ENCODE assay signal across 8 cellular contexts in the genomic region with DNA sequence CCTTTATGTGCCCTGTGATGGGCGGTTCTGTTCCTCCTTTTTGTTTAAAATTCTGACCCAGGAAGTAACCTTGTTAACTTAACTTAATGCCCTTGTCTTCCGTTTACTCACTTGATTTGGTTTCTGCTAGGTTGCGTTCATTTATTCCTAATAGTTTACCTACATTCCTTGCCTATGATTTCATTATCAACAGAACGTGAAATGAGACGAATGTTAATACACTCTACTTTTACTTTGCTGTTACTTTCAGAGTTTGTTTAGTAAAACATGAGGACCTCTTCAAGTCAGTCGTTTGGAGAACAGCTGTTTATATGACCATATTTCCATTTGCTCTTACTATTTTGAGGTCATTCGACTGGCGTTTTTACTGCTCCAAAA. TPM values are rescaled to one million over a fixed set of nuclear protein-coding genes. Genes with fewer than 3 reads are reported as not detected.
DNase-seq lines count a peak whose midpoint lies in the region; ATAC-seq and TF ChIP-seq lines count a peak whose summit lies in the region.

No MANE protein-coding gene starts in this region.

- H3K4me3 ChIP-seq in GM12864 (ENCODE audit: low read depth, low read length) (peak overlapping the region; percentile 90), PC-9 (peak overlapping the region; percentile 83), esophagus squamous epithelium (peak overlapping the region; percentile 67 to 99 (median 86)), prostate gland (peak overlapping the region; percentile 87 to 89)

- H3K9me2 ChIP-seq in PC-9 (ENCODE audit: insufficient read depth) = no peaks in the 10 kb centered on the region

- H3K27ac ChIP-seq in PC-9 (peak overlapping the region; percentile 79), esophagus squamous epithelium (peak overlapping the region; percentile 83 to 97 (median 95)), prostate gland (peak overlapping the region; percentile 85 to 86)

- DNase-seq in GM12864 (ENCODE audit: low read depth) (no peak), PC-9 (peak in 1 of 2 experiments; percentile 68), esophagus squamous epithelium (lab: John Stamatoyannopoulos, UW) (no peak), prostate gland (ENCODE audit: low spot score) (no peak), cerebellum (ENCODE audit: low spot score) (no peak), GM19238 (ENCODE audit: insufficient read length, low spot score) (no peak)
- DNase-seq in stimulated activated CD4-positive, alpha-beta T cell treated with anti-CD3 and anti-CD28 coated beads, Interleukin-4, amount 100 ng/mL, for 4 hours = no peak

- CTCF ChIA-PET in PC-9 (lab: Charles Lee) = no interaction called here

- no peak for ATAC-seq in GM19035 (IDR thresholded peaks at IDR 0.05; ENCODE audit: unreplicated experiment)

- POLR2A ChIA-PET in PC-9 (lab: Charles Lee; ENCODE audit: unreplicated experiment) = no interaction called here

- TF ChIP-seq CTCF in GM12864 (IDR thresholded peaks at IDR 0.05; ENCODE audit: low read depth, low read length, missing control alignments) = no peak
- TF ChIP-seq CTCF in PC-9 (conservative IDR thresholded peaks at IDR 0.05) = no peak
- no peak for TF ChIP-seq CTCF in esophagus squamous epithelium (IDR thresholded peaks at IDR 0.05)
- no peak for TF ChIP-seq CTCF in prostate gland (IDR thresholded peaks at IDR 0.05)

- H3K9me3 ChIP-seq in PC-9 (ENCODE audit: insufficient read depth, low read depth) = no peaks in the 10 kb centered on the region
- no peaks in the 10 kb centered on the region for H3K9me3 ChIP-seq in esophagus squamous epithelium
- no peaks in the 10 kb centered on the region for H3K9me3 ChIP-seq in prostate gland

- TF ChIP-seq POLR2A in esophagus squamous epithelium (IDR thresholded peaks at IDR 0.05) = no peak
- no peak for TF ChIP-seq POLR2A in prostate gland (IDR thresholded peaks at IDR 0.05)

- BruUV-seq in PC-9 (replicated peaks; lab: Mats Ljungman, UMichigan) = no TSS peak

- peaks cover 54% of the 10 kb centered on the region for H3K79me2 ChIP-seq in PC-9 (ENCODE audit: low read depth)

- H3F3A ChIP-seq in PC-9 (ENCODE audit: insufficient read depth, low read depth) = peaks cover 41% of the 10 kb centered on the region

- H3K4me1 ChIP-seq in PC-9 (replicated peaks; ENCODE audit: insufficient read depth) (peaks cover 26% of the 10 kb centered on the region), esophagus squamous epithelium (peaks cover 11 to 33% (median 16%) of the 10 kb centered on the region in 3 donors), prostate gland (replicated peaks) (peaks cover 4% of the 10 kb centered on the region)

- H2AFZ ChIP-seq in PC-9 = peak overlapping the region; percentile 96

- H3K27me3 ChIP-seq in PC-9 (ENCODE audit: insufficient read depth, low read depth) = no peaks in the 10 kb centered on the region
- no peaks in the 10 kb centered on the region for H3K27me3 ChIP-seq in esophagus squamous epithelium
- H3K27me3 ChIP-seq in prostate gland (replicated peaks; ENCODE audit: insufficient read depth) = no peaks in the 10 kb centered on the region

- intact Hi-C loops in PC-9 (cut with micrococcal nuclease; ENCODE audit: unreplicated experiment) = loop anchor here (1.0 kb wide), 1 partner anchor 45 kb away; no protein-coding TSS in a partner anchor
- intact Hi-C loops in esophagus squamous epithelium (cut with DNase I) = no loop called here
- intact Hi-C loops in prostate gland (cut with DNase I) = loop anchor here (2.0 to 10.0 kb wide), 4 partner anchors 43 to 273 kb away; a partner anchor contains a TSS

- peaks cover 8% of the 10 kb centered on the region; the same call in 1 of the 2 replicates for H3K36me3 ChIP-seq in PC-9 (ENCODE audit: low read depth)
- peaks cover 0 to 3% (median 0%) of the 10 kb centered on the region in 3 donors for H3K36me3 ChIP-seq in esophagus squamous epithelium
- no peaks in the 10 kb centered on the region for H3K36me3 ChIP-seq in prostate gland

- peak overlapping the region; percentile 88 for H3K4me2 ChIP-seq in PC-9

- H4K20me1 ChIP-seq in PC-9 (ENCODE audit: insufficient read depth) = no peaks in the 10 kb centered on the region

- WGBS in esophagus squamous epithelium, 2 donors = 0 to 1% methylated on average over 8 of the region's 8 CpGs
- WGBS in prostate gland = 1% methylated on average over 8 of the region's 8 CpGs

RNA-seq across cellular contexts. Expression of a gene that starts 0.7 kb away (rescaled TPM):
- total RNA-seq in PC-9 (2021) = 37.8 and 44.9 TPM in 2 replicates
- 10 to 100 TPM in 3 of 4 donors, 1 to 10 TPM in 1; 7.3 to 21.6 (median 13.6) TPM for total RNA-seq in esophagus squamous epithelium
- total RNA-seq in prostate gland = 10 to 100 TPM; 17.2 to 37.3 TPM
- 49.3 TPM for total RNA-seq in cerebellum

RNA-seq across cellular contexts. Expression of a gene that starts 44.0 kb away (rescaled TPM):
- total RNA-seq in PC-9 (2021) (98.3 and 101 TPM in 2 replicates), esophagus squamous epithelium (10 to 100 TPM; 21.9 to 55.5 (median 38.9) TPM), prostate gland (10 to 100 TPM; 35.9 to 46.6 TPM), cerebellum (26.6 TPM)
